In the genomic region with DNA sequence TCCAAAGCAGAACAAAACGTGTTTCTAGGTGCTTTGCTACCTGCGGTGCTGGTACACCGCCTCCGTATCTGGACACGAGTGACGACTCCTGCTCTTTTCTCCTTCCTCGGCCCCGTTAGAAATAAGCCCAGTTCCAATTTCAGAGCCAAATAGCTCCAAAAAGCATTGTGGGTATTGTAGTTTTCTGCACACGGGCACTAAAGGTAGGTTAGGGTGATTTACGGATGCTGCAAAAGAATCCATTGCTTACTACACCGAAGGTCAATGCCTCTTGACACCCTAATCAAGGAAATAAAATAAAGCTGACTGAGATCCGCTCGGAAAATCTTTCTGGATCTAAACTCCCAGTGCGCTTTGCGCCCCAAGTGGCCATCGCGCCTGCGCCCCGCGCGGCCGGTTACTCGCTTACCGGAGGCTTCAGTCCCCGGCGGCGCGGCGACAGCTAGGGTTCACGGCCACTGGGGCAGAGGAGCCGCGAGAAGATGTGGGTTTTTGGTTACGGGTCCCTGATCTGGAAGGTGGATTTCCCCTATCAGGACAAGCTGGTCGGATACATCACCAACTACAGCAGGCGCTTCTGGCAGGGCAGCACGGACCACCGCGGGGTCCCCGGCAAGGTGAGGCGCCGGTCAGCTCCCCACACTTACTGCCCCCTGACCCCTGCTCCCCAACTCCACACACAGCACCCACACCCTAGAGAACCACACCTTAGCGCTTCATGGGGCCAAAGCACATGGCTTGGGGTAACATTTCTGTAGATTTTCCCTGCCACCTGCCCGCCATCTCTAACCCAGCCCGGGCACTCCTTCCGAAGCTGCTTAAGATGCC, we compare ENCODE assay signal across 8 cellular contexts. TPM values are rescaled to one million over a fixed set of nuclear protein-coding genes. Genes with fewer than 3 reads are reported as not detected.
DNase-seq lines count a peak whose midpoint lies in the region; ATAC-seq, FAIRE-seq and TF ChIP-seq lines count a peak whose summit lies in the region.

A gene (plus strand): TSS at position 400 of the 828 bp plus-strand sequence. CDS start 83 bp downstream, at position 483.

- POLR2A ChIA-PET in endothelial cell of umbilical vein (lab: Charles Lee), result interaction anchor here (2.2 kb wide), 1 partner anchor 19 kb away, joined by 8 read pairs; a partner anchor contains a TSS

- H3K9me2 ChIP-seq in OCI-LY1 (ENCODE audit: low read depth, low read length), result no peaks in the 10 kb centered on the region

- H3K4me2 ChIP-seq in OCI-LY1 (ENCODE audit: low read length), result peak within 1 kb of the TSS; percentile 76
- H3K4me2 ChIP-seq in endothelial cell of umbilical vein (ENCODE audit: insufficient read depth, low read length), result peak within 1 kb of the TSS; percentile 81

- H3K9me3 ChIP-seq in HUES6 (ENCODE audit: control insufficient read depth, insufficient read depth, low read depth, low read length), result no peaks in the 10 kb centered on the region
- H3K9me3 ChIP-seq in OCI-LY1 (ENCODE audit: low read length), result no peaks in the 10 kb centered on the region
- no peaks in the 10 kb centered on the region for H3K9me3 ChIP-seq in endothelial cell of umbilical vein (replicated peaks; ENCODE audit: control insufficient read depth, insufficient read depth, low read length)

- no peaks in the 10 kb centered on the region for H3F3A ChIP-seq in OCI-LY1 (ENCODE audit: insufficient read depth, low read length)

- dilution Hi-C loops in endothelial cell of umbilical vein (cut with MboI; ENCODE audit: extremely low pct_ligation_motif_present, low sequenced_read_pairs), result no loop called here

- BruUV-seq in endothelial cell of umbilical vein (replicated peaks; lab: Mats Ljungman, UMichigan), result TSS peak; percentile 71

- H3K9ac ChIP-seq in HUES6 (ENCODE audit: low read length), result peak within 1 kb of the TSS; percentile 83
- peak within 1 kb of the TSS; percentile 98 for H3K9ac ChIP-seq in OCI-LY1 (ENCODE audit: low read length)
- H3K9ac ChIP-seq in endothelial cell of umbilical vein (replicated peaks; ENCODE audit: extremely low read depth, insufficient read depth, low read length), result peak within 1 kb of the TSS; percentile 91

- H3K27me3 ChIP-seq in HUES6 (ENCODE audit: control insufficient read depth, insufficient read depth, low read length), result no peaks in the 10 kb centered on the region
- H3K27me3 ChIP-seq in OCI-LY1 (ENCODE audit: insufficient read depth, low read length), result no peaks in the 10 kb centered on the region
- no peaks in the 10 kb centered on the region for H3K27me3 ChIP-seq in endothelial cell of umbilical vein (ENCODE audit: control insufficient read depth in 2 of 2, insufficient read depth in 2 of 2, low read length in 2 of 2)

- H3K4me1 ChIP-seq in HUES6 (ENCODE audit: control insufficient read depth, insufficient read depth, low read length) (peaks cover 8% of the 10 kb centered on the region; the same call in 1 of the 2 replicates), OCI-LY1 (ENCODE audit: insufficient read depth, low read length, severe bottlenecking) (peaks cover 30% of the 10 kb centered on the region), endothelial cell of umbilical vein (ENCODE audit: control insufficient read depth, extremely low read depth, insufficient read depth, low read length) (peaks cover 12% of the 10 kb centered on the region)

- ATAC-seq in GM21447 (IDR thresholded peaks at IDR 0.05; ENCODE audit: unreplicated experiment), result peak; percentile 91

- H3K36me3 ChIP-seq in HUES6 (ENCODE audit: control insufficient read depth, insufficient read depth, low read length) (peaks cover 13% of the 10 kb centered on the region; the same call in 1 of the 2 replicates), OCI-LY1 (ENCODE audit: insufficient read depth, low read length) (peaks cover 46% of the 10 kb centered on the region), endothelial cell of umbilical vein (ENCODE audit: control insufficient read depth in 2 of 2, extremely low read depth in 1 of 2, insufficient read depth in 2 of 2, low read length in 2 of 2) (peaks cover 0 to 3% of the 10 kb centered on the region in 2 experiments)

- CTCF ChIA-PET in endothelial cell of umbilical vein (lab: Charles Lee), result interaction anchor here (1.0 to 2.7 kb wide), 11 partner anchors 9 to 937 kb away, joined by 3 to 13 read pairs (median 4); a partner anchor contains a TSS

- no peaks in the 10 kb centered on the region for H4K20me1 ChIP-seq in OCI-LY1 (ENCODE audit: insufficient read depth, low read length)
- no peaks in the 10 kb centered on the region for H4K20me1 ChIP-seq in endothelial cell of umbilical vein (replicated peaks; ENCODE audit: control insufficient read depth, extremely low read depth, insufficient read depth, low read length)

- peak; percentile 96 for DNase-seq in DMS 273 (lab: John Stamatoyannopoulos, UW; ENCODE audit: unreplicated experiment)
- peak; percentile 83 for DNase-seq in activated CD8-positive, alpha-beta memory T cell treated with anti-CD3 and anti-CD28 coated beads, Interleukin-2, amount 50 U/mL, for 4 hours
- DNase-seq in endothelial cell of umbilical vein (ENCODE audit: low read depth, low spot score), result peak; percentile 91
- DNase-seq in middle frontal gyrus (ENCODE audit: extremely low spot score, low spot score), result peak; percentile 60
- DNase-seq in stimulated activated CD8-positive, alpha-beta memory T cell treated with anti-CD3 and anti-CD28 coated beads, Interleukin-2, amount 100 ng/mL, for 48 hours (ENCODE audit: low read depth in 2 of 2), result peak; percentile 78 to 84

- H3K9me1 ChIP-seq in endothelial cell of umbilical vein (replicated peaks; ENCODE audit: control insufficient read depth, extremely low read depth, insufficient read depth, low read length), result no peaks in the 10 kb centered on the region

- H3K79me2 ChIP-seq in OCI-LY1 (ENCODE audit: insufficient read depth, low read length), result peaks cover 29% of the 10 kb centered on the region
- H3K79me2 ChIP-seq in endothelial cell of umbilical vein (ENCODE audit: control insufficient read depth, insufficient read depth, low read length), result peaks cover 28% of the 10 kb centered on the region

- FAIRE-seq in endothelial cell of umbilical vein (lab: Jason Lieb, UNC), result peak; percentile 79

- H3K27ac ChIP-seq in HUES6 (ENCODE audit: low read depth, low read length) (peak within 1 kb of the TSS; percentile 62), OCI-LY1 (ENCODE audit: low read depth, low read length, poor library complexity, severe bottlenecking) (peak within 1 kb of the TSS; percentile 91), endothelial cell of umbilical vein (ENCODE audit: insufficient read depth, low read depth, low read length) (peak within 1 kb of the TSS; percentile 65)

- TF ChIP-seq POLR2A in endothelial cell of umbilical vein (IDR thresholded peaks at IDR 0.05; ENCODE audit: low read depth, low read length), result peak; percentile 89

- H2AFZ ChIP-seq in OCI-LY1 (ENCODE audit: low read length) (peak within 1 kb of the TSS; percentile 25; the same call in 1 of the 2 replicates), endothelial cell of umbilical vein (ENCODE audit: low read depth, low read length) (peak within 1 kb of the TSS; percentile 97)

- TF ChIP-seq CTCF in OCI-LY1 (IDR thresholded peaks at IDR 0.05; ENCODE audit: low read length) (no peak), endothelial cell of umbilical vein (IDR thresholded peaks at IDR 0.05; ENCODE audit: extremely low read depth in 1 of 2, insufficient read depth in 1 of 2, low read depth in 1 of 2, low read length in 2 of 2) (peak in 1 of 2 donors; percentile 51)

- intact Hi-C loops in endothelial cell of umbilical vein (cut with micrococcal nuclease), result loop anchor here (1.0 kb wide), 1 partner anchor 19 kb away; a partner anchor contains a TSS

- peak within 1 kb of the TSS; percentile 89 for H3K4me3 ChIP-seq in HUES6 (ENCODE audit: low read depth, low read length)
- H3K4me3 ChIP-seq in OCI-LY1 (ENCODE audit: low read depth, low read length, poor library complexity, severe bottlenecking), result peak within 1 kb of the TSS; percentile 91
- H3K4me3 ChIP-seq in endothelial cell of umbilical vein (replicated peaks in 1 of 3; ENCODE audit: insufficient read depth in 1 of 3, low read depth in 1 of 3, low read length in 3 of 3), result peak within 1 kb of the TSS; percentile 63 to 85 (median 78)

TF ChIP-seq in endothelial cell of umbilical vein, 7 proteins besides CTCF, POLR2A, EP300 and RAD21:
- TF ChIP-seq GATA2 (IDR thresholded peaks at IDR 0.05; ENCODE audit: insufficient read depth, insufficient read length, low read depth, low read length) (no peak), FOS (IDR thresholded peaks at IDR 0.05; ENCODE audit: borderline replicate concordance, insufficient read depth, low read length) (no peak), POLR2AphosphoS5 (IDR thresholded peaks at IDR 0.05; ENCODE audit: insufficient read depth, low read depth, low read length) (peak; percentile 72)

RNA-seq across cellular contexts. Expression of the gene that starts here (rescaled TPM):
- total RNA-seq in endothelial cell of umbilical vein, result 8.1 and 8.3 TPM in 2 replicates
- 2.1 and 3.4 TPM in 2 replicates for polyA plus RNA-seq in endothelial cell of umbilical vein
- polyA plus RNA-seq in endothelial cell of umbilical vein (2011; cell fraction: cytosol; rRNA removed), result 6.2 and 7.5 TPM in 2 replicates
- 1.8 and 2.9 TPM in 2 replicates for polyA plus RNA-seq in endothelial cell of umbilical vein (2011; cell fraction: nucleus; rRNA removed)
- 3.7 and 10.1 TPM in 2 replicates for polyA plus RNA-seq in endothelial cell of umbilical vein (2012)
- polyA minus RNA-seq in endothelial cell of umbilical vein, result 1.3 and 1.4 TPM in 2 replicates
- polyA minus RNA-seq in endothelial cell of umbilical vein (2011; cell fraction: cytosol; rRNA and poly(A)+ RNA removed), result 7.7 TPM
- 0.67 and 0.96 TPM in 2 replicates for polyA minus RNA-seq in endothelial cell of umbilical vein (2011; cell fraction: nucleus; rRNA and poly(A)+ RNA removed)

Comparison
In these comparisons a context has a peak if more than half of its experiments do, and no peak if none do; other contexts are left out.
1. Peak in every context shown above with its lines: DNase-seq, ATAC-seq, H3K4me3 ChIP-seq and H3K27ac ChIP-seq.